In genomic region chr20:3659492-3660261, GRCh38 we compare ENCODE assay signal across 3 cellular contexts.
TF ChIP-seq lines count a peak whose summit lies in the region.

No MANE protein-coding gene starts in this region.

TF ChIP-seq in A549, 52 proteins besides CTCF, POLR2A, EP300 and RAD21:
- TF ChIP-seq FOSB (CRISPR knock-in tag; IDR thresholded peaks at IDR 0.05): no peak

TF ChIP-seq in WTC11, 78 proteins besides CTCF, POLR2A, EP300 and RAD21:
- TF ChIP-seq FOXK1 (CRISPR knock-in tag; IDR thresholded peaks at IDR 0.05): no peak
- TF ChIP-seq NR3C1 (CRISPR knock-in tag; conservative IDR thresholded peaks at IDR 0.05; ENCODE audit: low read depth): no peak
- no peak for TF ChIP-seq ZNF281 (CRISPR knock-in tag; IDR thresholded peaks at IDR 0.05)
- no peak for TF ChIP-seq HMGA2 (CRISPR knock-in tag; IDR thresholded peaks at IDR 0.05)
- TF ChIP-seq, protein P1, sequence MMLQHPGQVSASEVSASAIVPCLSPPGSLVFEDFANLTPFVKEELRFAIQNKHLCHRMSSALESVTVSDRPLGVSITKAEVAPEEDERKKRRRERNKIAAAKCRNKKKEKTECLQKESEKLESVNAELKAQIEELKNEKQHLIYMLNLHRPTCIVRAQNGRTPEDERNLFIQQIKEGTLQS (CRISPR knock-in tag; conservative IDR thresholded peaks at IDR 0.05): no peak

TF ChIP-seq in HepG2, 621 proteins besides CTCF, POLR2A, EP300 and RAD21 (continues in another document):
- TF ChIP-seq ZNF501 (CRISPR knock-in tag; IDR thresholded peaks at IDR 0.05): no peak
- no peak for TF ChIP-seq HDAC2 (CRISPR knock-in tag; IDR thresholded peaks at IDR 0.05)
- 0 out of 2 replicates have a peak, but pooled peaks have one; percentile 73 for TF ChIP-seq EED (CRISPR knock-in tag; IDR thresholded peaks at IDR 0.05)
- TF ChIP-seq, protein P2, sequence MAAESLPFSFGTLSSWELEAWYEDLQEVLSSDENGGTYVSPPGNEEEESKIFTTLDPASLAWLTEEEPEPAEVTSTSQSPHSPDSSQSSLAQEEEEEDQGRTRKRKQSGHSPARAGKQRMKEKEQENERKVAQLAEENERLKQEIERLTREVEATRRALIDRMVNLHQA (CRISPR knock-in tag; IDR thresholded peaks at IDR 0.05): no peak
- TF ChIP-seq BRCA1 (CRISPR knock-in tag; IDR thresholded peaks at IDR 0.05): no peak
- TF ChIP-seq LCORL (IDR thresholded peaks at IDR 0.05): no peak
- peak; percentile 38; the same call in 1 of the 2 replicates for TF ChIP-seq LCORL (CRISPR knock-in tag; IDR thresholded peaks at IDR 0.05)
- 0 out of 2 replicates have a peak, but pooled peaks have one; percentile 27 for TF ChIP-seq NFKB2 (CRISPR knock-in tag; IDR thresholded peaks at IDR 0.05; ENCODE audit: borderline replicate concordance)
- TF ChIP-seq, protein P3, sequence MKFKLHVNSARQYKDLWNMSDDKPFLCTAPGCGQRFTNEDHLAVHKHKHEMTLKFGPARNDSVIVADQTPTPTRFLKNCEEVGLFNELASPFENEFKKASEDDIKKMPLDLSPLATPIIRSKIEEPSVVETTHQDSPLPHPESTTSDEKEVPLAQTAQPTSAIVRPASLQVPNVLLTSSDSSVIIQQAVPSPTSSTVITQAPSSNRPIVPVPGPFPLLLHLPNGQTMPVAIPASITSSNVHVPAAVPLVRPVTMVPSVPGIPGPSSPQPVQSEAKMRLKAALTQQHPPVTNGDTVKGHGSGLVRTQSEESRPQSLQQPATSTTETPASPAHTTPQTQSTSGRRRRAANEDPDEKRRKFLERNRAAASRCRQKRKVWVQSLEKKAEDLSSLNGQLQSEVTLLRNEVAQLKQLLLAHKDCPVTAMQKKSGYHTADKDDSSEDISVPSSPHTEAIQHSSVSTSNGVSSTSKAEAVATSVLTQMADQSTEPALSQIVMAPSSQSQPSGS (CRISPR knock-in tag; IDR thresholded peaks at IDR 0.05): no peak
- TF ChIP-seq ZNF687 (CRISPR knock-in tag; IDR thresholded peaks at IDR 0.05): peak; percentile 67
- TF ChIP-seq ZNF777 (CRISPR knock-in tag; IDR thresholded peaks at IDR 0.05): no peak
- peak; percentile 15 for TF ChIP-seq ZBTB7A (CRISPR knock-in tag; IDR thresholded peaks at IDR 0.05)
- TF ChIP-seq MTF1 (CRISPR knock-in tag; IDR thresholded peaks at IDR 0.05): no peak
- TF ChIP-seq, protein P4, sequence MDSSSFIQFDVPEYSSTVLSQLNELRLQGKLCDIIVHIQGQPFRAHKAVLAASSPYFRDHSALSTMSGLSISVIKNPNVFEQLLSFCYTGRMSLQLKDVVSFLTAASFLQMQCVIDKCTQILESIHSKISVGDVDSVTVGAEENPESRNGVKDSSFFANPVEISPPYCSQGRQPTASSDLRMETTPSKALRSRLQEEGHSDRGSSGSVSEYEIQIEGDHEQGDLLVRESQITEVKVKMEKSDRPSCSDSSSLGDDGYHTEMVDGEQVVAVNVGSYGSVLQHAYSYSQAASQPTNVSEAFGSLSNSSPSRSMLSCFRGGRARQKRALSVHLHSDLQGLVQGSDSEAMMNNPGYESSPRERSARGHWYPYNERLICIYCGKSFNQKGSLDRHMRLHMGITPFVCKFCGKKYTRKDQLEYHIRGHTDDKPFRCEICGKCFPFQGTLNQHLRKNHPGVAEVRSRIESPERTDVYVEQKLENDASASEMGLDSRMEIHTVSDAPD (CRISPR knock-in tag; IDR thresholded peaks at IDR 0.05): no peak
- TF ChIP-seq JARID2 (CRISPR knock-in tag; IDR thresholded peaks at IDR 0.05; ENCODE audit: insufficient replicate concordance): peak; percentile 27
- TF ChIP-seq GABPB1 (CRISPR knock-in tag; IDR thresholded peaks at IDR 0.05): peak; percentile 66; the same call in 1 of the 2 replicates
- TF ChIP-seq ZNF441 (CRISPR knock-in tag; IDR thresholded peaks at IDR 0.05; ENCODE audit: borderline replicate concordance): peak; percentile 17; the same call in 1 of the 2 replicates
- no peak for TF ChIP-seq ZNF256 (CRISPR knock-in tag; conservative IDR thresholded peaks at IDR 0.05)
- TF ChIP-seq, protein P5, sequence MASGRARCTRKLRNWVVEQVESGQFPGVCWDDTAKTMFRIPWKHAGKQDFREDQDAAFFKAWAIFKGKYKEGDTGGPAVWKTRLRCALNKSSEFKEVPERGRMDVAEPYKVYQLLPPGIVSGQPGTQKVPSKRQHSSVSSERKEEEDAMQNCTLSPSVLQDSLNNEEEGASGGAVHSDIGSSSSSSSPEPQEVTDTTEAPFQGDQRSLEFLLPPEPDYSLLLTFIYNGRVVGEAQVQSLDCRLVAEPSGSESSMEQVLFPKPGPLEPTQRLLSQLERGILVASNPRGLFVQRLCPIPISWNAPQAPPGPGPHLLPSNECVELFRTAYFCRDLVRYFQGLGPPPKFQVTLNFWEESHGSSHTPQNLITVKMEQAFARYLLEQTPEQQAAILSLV (CRISPR knock-in tag; IDR thresholded peaks at IDR 0.05; ENCODE audit: borderline replicate concordance): 0 out of 2 replicates have a peak, but pooled peaks have one; percentile 7
- no peak for TF ChIP-seq GTF2F1 (IDR thresholded peaks at IDR 0.05; ENCODE audit: low read length)
- no peak for TF ChIP-seq GATA4 (IDR thresholded peaks at IDR 0.05; ENCODE audit: borderline replicate concordance, low read depth)
- no peak for TF ChIP-seq ZNF850 (CRISPR knock-in tag; conservative IDR thresholded peaks at IDR 0.05)
- TF ChIP-seq HDAC1 (CRISPR knock-in tag; IDR thresholded peaks at IDR 0.05): 0 out of 2 replicates have a peak, but pooled peaks have one; percentile 20
- 0 out of 2 replicates have a peak, but pooled peaks have one; percentile 15 for TF ChIP-seq ZFY (CRISPR knock-in tag; IDR thresholded peaks at IDR 0.05)
- no peak for TF ChIP-seq RBAK (CRISPR knock-in tag; IDR thresholded peaks at IDR 0.05)
- 0 out of 2 replicates have a peak, but pooled peaks have one; percentile 31 for TF ChIP-seq MAZ (IDR thresholded peaks at IDR 0.05; ENCODE audit: borderline replicate concordance, low read depth, low read length)
- peak; percentile 9; the same call in 1 of the 2 replicates for TF ChIP-seq MAZ (CRISPR knock-in tag; IDR thresholded peaks at IDR 0.05; ENCODE audit: low read depth)
- TF ChIP-seq, protein P6, sequence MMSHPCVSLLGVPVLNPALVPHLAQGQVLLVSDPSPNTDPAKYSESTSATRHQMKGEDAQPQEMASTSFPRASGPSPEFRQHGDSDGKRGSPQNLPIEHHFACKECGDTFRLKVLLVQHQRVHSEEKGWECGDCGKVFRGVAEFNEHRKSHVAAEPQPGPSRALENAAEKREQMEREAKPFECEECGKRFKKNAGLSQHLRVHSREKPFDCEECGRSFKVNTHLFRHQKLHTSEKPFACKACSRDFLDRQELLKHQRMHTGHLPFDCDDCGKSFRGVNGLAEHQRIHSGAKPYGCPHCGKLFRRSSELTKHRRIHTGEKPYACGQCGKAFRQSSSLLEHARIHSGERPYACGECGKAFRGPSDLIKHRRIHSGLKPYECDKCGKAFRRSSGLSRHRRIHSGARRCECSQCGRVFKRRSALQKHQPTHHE (CRISPR knock-in tag; IDR thresholded peaks at IDR 0.05; ENCODE audit: borderline replicate concordance): 0 out of 2 replicates have a peak, but pooled peaks have one; percentile 9
- peak; percentile 44; the same call in 1 of the 2 replicates for TF ChIP-seq SALL1 (CRISPR knock-in tag; IDR thresholded peaks at IDR 0.05)
- TF ChIP-seq ZMYM4 (CRISPR knock-in tag; IDR thresholded peaks at IDR 0.05): 0 out of 2 replicates have a peak, but pooled peaks have one; percentile 4
- TF ChIP-seq, protein P7, sequence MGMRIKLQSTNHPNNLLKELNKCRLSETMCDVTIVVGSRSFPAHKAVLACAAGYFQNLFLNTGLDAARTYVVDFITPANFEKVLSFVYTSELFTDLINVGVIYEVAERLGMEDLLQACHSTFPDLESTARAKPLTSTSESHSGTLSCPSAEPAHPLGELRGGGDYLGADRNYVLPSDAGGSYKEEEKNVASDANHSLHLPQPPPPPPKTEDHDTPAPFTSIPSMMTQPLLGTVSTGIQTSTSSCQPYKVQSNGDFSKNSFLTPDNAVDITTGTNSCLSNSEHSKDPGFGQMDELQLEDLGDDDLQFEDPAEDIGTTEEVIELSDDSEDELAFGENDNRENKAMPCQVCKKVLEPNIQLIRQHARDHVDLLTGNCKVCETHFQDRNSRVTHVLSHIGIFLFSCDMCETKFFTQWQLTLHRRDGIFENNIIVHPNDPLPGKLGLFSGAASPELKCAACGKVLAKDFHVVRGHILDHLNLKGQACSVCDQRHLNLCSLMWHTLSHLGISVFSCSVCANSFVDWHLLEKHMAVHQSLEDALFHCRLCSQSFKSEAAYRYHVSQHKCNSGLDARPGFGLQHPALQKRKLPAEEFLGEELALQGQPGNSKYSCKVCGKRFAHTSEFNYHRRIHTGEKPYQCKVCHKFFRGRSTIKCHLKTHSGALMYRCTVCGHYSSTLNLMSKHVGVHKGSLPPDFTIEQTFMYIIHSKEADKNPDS (CRISPR knock-in tag; IDR thresholded peaks at IDR 0.05): 0 out of 2 replicates have a peak, but pooled peaks have one; percentile 7
- no peak for TF ChIP-seq ZNF382 (CRISPR knock-in tag; IDR thresholded peaks at IDR 0.05; ENCODE audit: borderline replicate concordance)
- TF ChIP-seq MED1 (CRISPR knock-in tag; IDR thresholded peaks at IDR 0.05): no peak
- TF ChIP-seq, protein P8, sequence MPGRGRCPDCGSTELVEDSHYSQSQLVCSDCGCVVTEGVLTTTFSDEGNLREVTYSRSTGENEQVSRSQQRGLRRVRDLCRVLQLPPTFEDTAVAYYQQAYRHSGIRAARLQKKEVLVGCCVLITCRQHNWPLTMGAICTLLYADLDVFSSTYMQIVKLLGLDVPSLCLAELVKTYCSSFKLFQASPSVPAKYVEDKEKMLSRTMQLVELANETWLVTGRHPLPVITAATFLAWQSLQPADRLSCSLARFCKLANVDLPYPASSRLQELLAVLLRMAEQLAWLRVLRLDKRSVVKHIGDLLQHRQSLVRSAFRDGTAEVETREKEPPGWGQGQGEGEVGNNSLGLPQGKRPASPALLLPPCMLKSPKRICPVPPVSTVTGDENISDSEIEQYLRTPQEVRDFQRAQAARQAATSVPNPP (CRISPR knock-in tag; IDR thresholded peaks at IDR 0.05): no peak
- no peak for TF ChIP-seq ZNF773 (CRISPR knock-in tag; IDR thresholded peaks at IDR 0.05; ENCODE audit: borderline replicate concordance)
- 0 out of 2 replicates have a peak, but pooled peaks have one; percentile 64 for TF ChIP-seq ZHX1 (CRISPR knock-in tag; IDR thresholded peaks at IDR 0.05; ENCODE audit: low read depth)
- 0 out of 2 replicates have a peak, but pooled peaks have one; percentile 21 for TF ChIP-seq BHLHE40 (IDR thresholded peaks at IDR 0.05; ENCODE audit: low read length)
- 0 out of 2 replicates have a peak, but pooled peaks have one; percentile 23 for TF ChIP-seq BORCS8-MEF2B (CRISPR knock-in tag; IDR thresholded peaks at IDR 0.05)
- TF ChIP-seq ZNF451 (CRISPR knock-in tag; IDR thresholded peaks at IDR 0.05): peak; percentile 76; the same call in 1 of the 2 replicates
- TF ChIP-seq KDM3A (CRISPR knock-in tag; IDR thresholded peaks at IDR 0.05; ENCODE audit: low read depth): 0 out of 2 replicates have a peak, but pooled peaks have one; percentile 47
- TF ChIP-seq ZNF878 (CRISPR knock-in tag; IDR thresholded peaks at IDR 0.05): no peak
- 0 out of 2 replicates have a peak, but pooled peaks have one; percentile 28 for TF ChIP-seq TAF1 (CRISPR knock-in tag; IDR thresholded peaks at IDR 0.05)
- TF ChIP-seq STAG1 (CRISPR knock-in tag; IDR thresholded peaks at IDR 0.05): peak; percentile 41
- TF ChIP-seq ZNF616 (CRISPR knock-in tag; IDR thresholded peaks at IDR 0.05; ENCODE audit: low read depth): peak; percentile 39; the same call in 1 of the 2 replicates
- no peak for TF ChIP-seq FOXC1 (CRISPR knock-in tag; IDR thresholded peaks at IDR 0.05; ENCODE audit: borderline replicate concordance)
- no peak for TF ChIP-seq SP1 (IDR thresholded peaks at IDR 0.05)
- TF ChIP-seq SP1 (CRISPR knock-in tag; IDR thresholded peaks at IDR 0.05): no peak; the same call in 1 of the 2 replicates
- TF ChIP-seq ZNF432 (CRISPR knock-in tag; IDR thresholded peaks at IDR 0.05; ENCODE audit: borderline replicate concordance): 0 out of 2 replicates have a peak, but pooled peaks have one; percentile 24
- TF ChIP-seq ZMAT3 (CRISPR knock-in tag; conservative IDR thresholded peaks at IDR 0.05): 0 out of 2 replicates have a peak, but pooled peaks have one; percentile 29
